Comparison of ENCODE assay signal across 8 cellular contexts in the genomic region with DNA sequence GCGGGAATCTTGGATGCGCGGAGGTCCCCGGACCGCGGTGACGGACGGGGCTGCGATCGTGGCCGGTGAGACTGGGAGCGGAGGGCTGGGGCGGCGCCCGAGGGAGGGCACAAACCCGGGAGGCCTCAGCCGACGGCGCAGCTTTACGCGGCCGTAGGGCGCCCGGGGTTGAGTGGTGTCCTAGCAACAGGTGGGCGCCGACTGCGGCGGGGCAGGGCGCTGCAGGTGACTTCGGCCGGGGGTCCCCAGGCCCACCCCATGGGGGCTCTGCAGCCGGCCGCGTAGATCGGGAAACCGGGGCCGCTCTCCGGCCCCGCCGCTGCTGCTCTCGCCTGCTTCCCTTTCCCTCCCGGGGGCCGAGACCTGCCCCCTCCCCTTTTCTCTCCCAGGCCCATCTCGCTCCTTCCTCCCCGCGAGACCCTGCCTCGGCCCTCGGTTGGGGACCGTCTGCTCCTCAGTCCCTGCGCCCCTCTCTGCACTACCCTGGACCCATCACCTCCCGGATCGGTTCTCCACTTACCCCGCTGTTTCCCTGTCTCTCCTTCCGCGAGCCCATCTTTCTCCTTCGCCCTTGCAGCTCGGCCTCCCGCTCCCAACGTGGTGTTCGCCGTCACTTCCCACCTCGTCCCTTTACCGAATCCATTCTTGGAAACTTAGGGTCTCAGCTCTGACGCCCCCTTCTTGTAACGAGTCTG. TPM values are rescaled to one million over a fixed set of nuclear protein-coding genes. Genes with fewer than 3 reads are reported as not detected.
DNase-seq lines count a peak whose midpoint lies in the region; ATAC-seq and TF ChIP-seq lines count a peak whose summit lies in the region.

No MANE protein-coding gene starts in this region.

- POLR2A ChIA-PET in GM10248 (lab: Yijun Ruan, JAX) = no interaction called here

- peak overlapping the region; percentile 90 for H3K4me3 Mint-ChIP-seq in activated T-helper 2 cell treated with anti-CD3 and anti-CD28 coated beads, Interferon-gamma antibody, Interleukin-2, Interleukin-4, amounts not matched to agents 10 μg/mL and 5 μg/mL and 100 μg/mL, durations not matched to agents 14 hours and 24 hours and 36 hours (ENCODE audit: low read depth)

- H3K36me3 Mint-ChIP-seq in activated T-helper 2 cell treated with anti-CD3 and anti-CD28 coated beads, Interferon-gamma antibody, Interleukin-2, Interleukin-4, amounts not matched to agents 10 μg/mL and 5 μg/mL and 100 μg/mL, durations not matched to agents 14 hours and 24 hours and 36 hours (ENCODE audit: low read depth) = peaks cover 12% of the 10 kb centered on the region

- peaks cover 22% of the 10 kb centered on the region for H3K4me1 Mint-ChIP-seq in activated T-helper 2 cell treated with anti-CD3 and anti-CD28 coated beads, Interferon-gamma antibody, Interleukin-2, Interleukin-4, amounts not matched to agents 10 μg/mL and 5 μg/mL and 100 μg/mL, durations not matched to agents 14 hours and 24 hours and 36 hours (ENCODE audit: low read depth)

- intact Hi-C loops in activated T-helper 2 cell treated with anti-CD3 and anti-CD28 coated beads, Interferon-gamma antibody, Interleukin-2, Interleukin-4, amounts not matched to agents 10 μg/mL and 5 μg/mL and 100 μg/mL, durations not matched to agents 14 hours and 24 hours and 36 hours (cut with micrococcal nuclease) = loop anchor here (2.0 kb wide), 1 partner anchor 16 kb away; no protein-coding TSS in a partner anchor
- intact Hi-C loops in left ventricle myocardium superior (cut with micrococcal nuclease) = no loop called here

- no peaks in the 10 kb centered on the region for H3K9me3 Mint-ChIP-seq in activated T-helper 2 cell treated with anti-CD3 and anti-CD28 coated beads, Interferon-gamma antibody, Interleukin-2, Interleukin-4, amounts not matched to agents 10 μg/mL and 5 μg/mL and 100 μg/mL, durations not matched to agents 14 hours and 24 hours and 36 hours

- peaks cover 54% of the 10 kb centered on the region for H3K27me3 Mint-ChIP-seq in activated T-helper 2 cell treated with anti-CD3 and anti-CD28 coated beads, Interferon-gamma antibody, Interleukin-2, Interleukin-4, amounts not matched to agents 10 μg/mL and 5 μg/mL and 100 μg/mL, durations not matched to agents 14 hours and 24 hours and 36 hours (ENCODE audit: low read depth)

- peak; percentile 71 for ATAC-seq in HG02623 (IDR thresholded peaks at IDR 0.05; ENCODE audit: unreplicated experiment)
- ATAC-seq in left ventricle myocardium superior = peak; percentile 71

- TF ChIP-seq CTCF in GM10248 (IDR thresholded peaks at IDR 0.05; ENCODE audit: control extremely low read depth, extremely low read depth, low read depth, missing control alignments) = no peak

- CTCF ChIA-PET in GM10248 (lab: Yijun Ruan, JAX) = interaction anchor here (1.4 to 1.5 kb wide), 2 partner anchors 12 to 102 kb away, joined by 3 to 6 read pairs; no protein-coding TSS in a partner anchor

- no peak overlapping the region for H3K27ac Mint-ChIP-seq in activated T-helper 2 cell treated with anti-CD3 and anti-CD28 coated beads, Interferon-gamma antibody, Interleukin-2, Interleukin-4, amounts not matched to agents 10 μg/mL and 5 μg/mL and 100 μg/mL, durations not matched to agents 14 hours and 24 hours and 36 hours

- DNase-seq in GM10248 (ENCODE audit: extremely low spot score) (peak; percentile 37), left ventricle myocardium superior (peak; percentile 38), retina (peak; percentile 81), middle frontal gyrus (ENCODE audit: extremely low spot score, low spot score) (no peak), NCI-H2081 treated with DMSO at 0.1 percent for 48 hours (lab: John Stamatoyannopoulos, UW) (no peak), OCI-M2 (lab: John Stamatoyannopoulos, UW; ENCODE audit: unreplicated experiment) (no peak)
- no peak for DNase-seq in activated T-helper 2 cell treated with anti-CD3 and anti-CD28 coated beads, Interferon-gamma antibody, Interleukin-2, Interleukin-4, amounts not matched to agents 10 μg/mL and 5 μg/mL and 100 μg/mL, durations not matched to agents 14 hours and 24 hours and 36 hours (ENCODE audit: low spot score)

RNA-seq across cellular contexts. Expression of a gene that starts 18.4 kb away (rescaled TPM):
- total RNA-seq in activated T-helper 2 cell treated with anti-CD3 and anti-CD28 coated beads, Interferon-gamma antibody, Interleukin-2, Interleukin-4, amounts not matched to agents 10 μg/mL and 5 μg/mL and 100 μg/mL, durations not matched to agents 14 hours and 24 hours and 36 hours = 21.5 and 22.8 TPM in 2 replicates
- total RNA-seq in left ventricle myocardium superior = 87.7 TPM

Comparison
In these comparisons a context has a peak if more than half of its experiments do, and no peak if none do; other contexts are left out.
1. DNase-seq: peak in GM10248 (single experiment), left ventricle myocardium superior (single experiment) and retina (single experiment); none in activated T-helper 2 cell treated with anti-CD3 and anti-CD28 coated beads, Interferon-gamma antibody, Interleukin-2, Interleukin-4, amounts not matched to agents 10 μg/mL and 5 μg/mL and 100 μg/mL, durations not matched to agents 14 hours and 24 hours and 36 hours (single experiment), middle frontal gyrus (single experiment), NCI-H2081 treated with DMSO at 0.1 percent for 48 hours (single experiment) and OCI-M2 (single experiment).